Comparison of ENCODE assay signal across 19 cellular contexts in the genomic region with DNA sequence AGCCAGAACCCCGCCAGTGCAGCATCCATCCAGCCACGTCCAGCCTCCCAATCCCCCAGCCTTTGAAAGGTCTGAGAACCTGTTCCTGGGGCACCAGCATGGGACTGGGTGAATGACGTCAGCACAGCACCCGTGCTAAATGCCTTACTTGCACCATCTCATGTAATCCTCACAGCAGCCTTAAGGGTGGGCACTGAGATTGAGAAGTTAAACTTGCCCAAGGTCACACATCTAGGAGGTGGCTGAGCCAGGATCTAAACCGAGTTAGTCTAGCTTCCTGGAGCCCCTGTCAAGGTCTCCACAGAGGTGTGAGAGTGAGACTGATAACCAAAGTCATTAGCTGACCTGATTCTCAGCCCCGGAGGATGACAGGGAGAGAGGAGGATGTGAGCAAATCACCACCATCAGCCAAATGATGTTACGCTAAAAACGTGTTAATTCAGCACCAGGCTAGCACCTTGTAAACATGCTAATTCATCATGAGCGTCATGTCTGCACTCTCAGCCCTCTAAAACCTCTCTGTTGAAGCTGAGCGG. TPM values are rescaled to one million over a fixed set of nuclear protein-coding genes. Genes with fewer than 3 reads are reported as not detected.
A peak's percentile ranks its signal among the peaks of the same experiment; 100 is the strongest.
DNase-seq lines count a peak whose midpoint lies in the region; ATAC-seq and TF ChIP-seq lines count a peak whose summit lies in the region.
"Had no signal": no experiment of that assay in that cellular context is flagged by ENCODE, and none has a peak within 500 bp of the region (broad histone marks: within the 10 kb centered on the region; RNA-seq: fewer than 3 reads in every experiment).

No MANE protein-coding gene starts in this region.

- H3K9me3 Mint-ChIP-seq in activated T-cell treated with anti-CD3 and anti-CD28 coated beads, Interleukin-2, amount 50 U/mL, for 24 hours = no peaks in the 10 kb centered on the region
- H3K9me3 Mint-ChIP-seq in stimulated activated naive CD8-positive, alpha-beta T cell treated with anti-CD3 and anti-CD28 coated beads, Interleukin-15, Interleukin-2, amounts not matched to agents 100 ng/mL and 50 ng/mL, for 24 hours = no peaks in the 10 kb centered on the region
- H3K9me3 Mint-ChIP-seq: activated T-helper 2 cell treated with anti-CD3 and anti-CD28 coated beads, Interferon-gamma antibody, Interleukin-2, Interleukin-4, amounts not matched to agents 10 μg/mL and 5 μg/mL and 100 μg/mL, durations not matched to agents 14 hours and 24 hours and 36 hours; nephron progenitor cell; stimulated activated memory B cell treated with anti-CD40 and anti-IgM and Interleukin-4, amounts not matched to agents 10 μg/mL and 1 μg/mL and 100 μg/mL, for 72 hours had no signal

- H3K4me1 ChIP-seq in Peyer's patch (peaks cover 0 to 25% (median 4%) of the 10 kb centered on the region in 4 donors), mesendoderm (ENCODE audit: control insufficient read depth, low read depth, low read length) (no peaks in the 10 kb centered on the region), heart right ventricle (peaks cover 5 to 41% (median 33%) of the 10 kb centered on the region in 9 donors)

- H3K36me3 ChIP-seq in Peyer's patch (no peaks in the 10 kb centered on the region), mesendoderm (ENCODE audit: control insufficient read depth, insufficient read depth, low read length) (no peaks in the 10 kb centered on the region), heart right ventricle (no peaks in the 10 kb centered on the region)

- H3K36me3 Mint-ChIP-seq in activated T-cell treated with anti-CD3 and anti-CD28 coated beads, Interleukin-2, amount 50 U/mL, for 24 hours (ENCODE audit: low read depth) = peaks cover 41% of the 10 kb centered on the region
- H3K36me3 Mint-ChIP-seq in stimulated activated naive CD8-positive, alpha-beta T cell treated with anti-CD3 and anti-CD28 coated beads, Interleukin-15, Interleukin-2, amounts not matched to agents 100 ng/mL and 50 ng/mL, for 24 hours (ENCODE audit: low read depth) = peaks cover 47% of the 10 kb centered on the region
- H3K36me3 Mint-ChIP-seq: stimulated activated memory B cell treated with anti-CD40 and anti-IgM and Interleukin-4, amounts not matched to agents 10 μg/mL and 1 μg/mL and 100 μg/mL, for 72 hours had no signal

- H2BK120ac ChIP-seq in mesendoderm (ENCODE audit: low read depth, low read length) = no peak overlapping the region

- no peak overlapping the region for H3K56ac ChIP-seq in mesendoderm (ENCODE audit: low read length)

- H3K4me1 Mint-ChIP-seq in activated T-cell treated with anti-CD3 and anti-CD28 coated beads, Interleukin-2, amount 50 U/mL, for 24 hours (ENCODE audit: low read depth) = peaks cover 58% of the 10 kb centered on the region
- peaks cover 80% of the 10 kb centered on the region for H3K4me1 Mint-ChIP-seq in stimulated activated naive CD8-positive, alpha-beta T cell treated with anti-CD3 and anti-CD28 coated beads, Interleukin-15, Interleukin-2, amounts not matched to agents 100 ng/mL and 50 ng/mL, for 24 hours (ENCODE audit: low read depth)

- no peak overlapping the region for H2AK5ac ChIP-seq in mesendoderm (ENCODE audit: low read length)

- no peak overlapping the region for H3K23ac ChIP-seq in mesendoderm (ENCODE audit: low read length)

- no peak overlapping the region for H3K18ac ChIP-seq in mesendoderm (ENCODE audit: low read length)

- TF ChIP-seq CTCF in Peyer's patch (IDR thresholded peaks at IDR 0.05) (no peak), heart right ventricle (IDR thresholded peaks at IDR 0.05) (no peak)

- no peak overlapping the region for H3K4me2 ChIP-seq in mesendoderm (ENCODE audit: low read length)

- H3K9me3 ChIP-seq in Peyer's patch (no peaks in the 10 kb centered on the region), heart right ventricle (no peaks in the 10 kb centered on the region)

- no peaks in the 10 kb centered on the region for H3K79me1 ChIP-seq in mesendoderm (ENCODE audit: low read length)

- peak overlapping the region; percentile 86 for H3K4me3 Mint-ChIP-seq in activated T-cell treated with anti-CD3 and anti-CD28 coated beads, Interleukin-2, amount 50 U/mL, for 24 hours
- peak overlapping the region; percentile 97 for H3K4me3 Mint-ChIP-seq in stimulated activated naive CD8-positive, alpha-beta T cell treated with anti-CD3 and anti-CD28 coated beads, Interleukin-15, Interleukin-2, amounts not matched to agents 100 ng/mL and 50 ng/mL, for 24 hours
- H3K4me3 Mint-ChIP-seq: nephron progenitor cell; stimulated activated memory B cell treated with anti-CD40 and anti-IgM and Interleukin-4, amounts not matched to agents 10 μg/mL and 1 μg/mL and 100 μg/mL, for 72 hours had no signal

- TF ChIP-seq POLR2A in Peyer's patch (IDR thresholded peaks at IDR 0.05) = no peak

- no CpG with 5 or more reads among the region's 10 CpGs for WGBS in mesendoderm (ENCODE audit: extremely low coverage, insufficient coverage, low lambda C conversion rate)
- WGBS in heart right ventricle, 2 donors = 59 to 64% methylated on average over 10 of the region's 10 CpGs

- no peak overlapping the region for H2BK15ac ChIP-seq in mesendoderm (replicated peaks; ENCODE audit: low read depth)

- peaks cover 0 to 29% of the 10 kb centered on the region in 2 donors for H3K27me3 ChIP-seq in Peyer's patch
- peaks cover 33% of the 10 kb centered on the region for H3K27me3 ChIP-seq in mesendoderm (ENCODE audit: insufficient read depth, low read length, poor library complexity)
- H3K27me3 ChIP-seq in heart right ventricle = peaks cover 11 to 38% (median 24%) of the 10 kb centered on the region in 7 donors

- H3K4ac ChIP-seq in mesendoderm (ENCODE audit: low read depth, low read length) = no peak overlapping the region

- no peak overlapping the region for H3K4me3 ChIP-seq in Peyer's patch
- H3K4me3 ChIP-seq in mesendoderm (ENCODE audit: low read length) = no peak overlapping the region
- no peak overlapping the region for H3K4me3 ChIP-seq in heart right ventricle
- H3K4me3 ChIP-seq: GM23248, SK-N-MC had no signal

- intact Hi-C loops in heart right ventricle (cut with DNase I) = loop anchor here in 2 of 10 donors (2.0 to 10.0 kb wide), 2 partner anchors 29 to 1269 kb away; a partner anchor contains a TSS

- no peak overlapping the region for H4K5ac ChIP-seq in mesendoderm (ENCODE audit: low read length)

- no peaks in the 10 kb centered on the region for H3K79me2 ChIP-seq in mesendoderm (ENCODE audit: control insufficient read depth, insufficient read depth, low read length)

- H4K8ac ChIP-seq in mesendoderm (ENCODE audit: low read depth, low read length) = no peak overlapping the region

- H3K27me3 Mint-ChIP-seq in activated T-cell treated with anti-CD3 and anti-CD28 coated beads, Interleukin-2, amount 50 U/mL, for 24 hours = peaks cover 27% of the 10 kb centered on the region
- no peaks in the 10 kb centered on the region for H3K27me3 Mint-ChIP-seq in stimulated activated naive CD8-positive, alpha-beta T cell treated with anti-CD3 and anti-CD28 coated beads, Interleukin-15, Interleukin-2, amounts not matched to agents 100 ng/mL and 50 ng/mL, for 24 hours

- peak overlapping the region; percentile 92 for H3K27ac Mint-ChIP-seq in activated T-cell treated with anti-CD3 and anti-CD28 coated beads, Interleukin-2, amount 50 U/mL, for 24 hours
- peak overlapping the region; percentile 96 for H3K27ac Mint-ChIP-seq in stimulated activated naive CD8-positive, alpha-beta T cell treated with anti-CD3 and anti-CD28 coated beads, Interleukin-15, Interleukin-2, amounts not matched to agents 100 ng/mL and 50 ng/mL, for 24 hours
- H3K27ac Mint-ChIP-seq: activated T-helper 2 cell treated with anti-CD3 and anti-CD28 coated beads, Interferon-gamma antibody, Interleukin-2, Interleukin-4, amounts not matched to agents 10 μg/mL and 5 μg/mL and 100 μg/mL, durations not matched to agents 14 hours and 24 hours and 36 hours; nephron progenitor cell; stimulated activated memory B cell treated with anti-CD40 and anti-IgM and Interleukin-4, amounts not matched to agents 10 μg/mL and 1 μg/mL and 100 μg/mL, for 72 hours had no signal

- H2BK5ac ChIP-seq in mesendoderm (ENCODE audit: low read length) = no peak overlapping the region

- ATAC-seq in heart right ventricle = no peak
- ATAC-seq: stimulated activated memory B cell treated with anti-CD40 and anti-IgM and Interleukin-4, amounts not matched to agents 10 μg/mL and 1 μg/mL and 100 μg/mL, for 72 hours had no signal

- DNase-seq in Peyer's patch (no peak), mesendoderm (peak; percentile 91), NCI-H128 (lab: John Stamatoyannopoulos, UW; ENCODE audit: unreplicated experiment) (no peak), heart right ventricle (no peak), kidney tubule cell (ENCODE audit: low spot score) (no peak)
- peak; percentile 60 for DNase-seq in activated T-cell treated with anti-CD3 and anti-CD28 coated beads, Interleukin-2, amount 50 U/mL, for 24 hours
- DNase-seq: COR-L47, EL, GM23248, nephron progenitor cell, posterior cingulate gyrus, T-helper 9 cell had no signal

- H3K27ac ChIP-seq in Peyer's patch (peak overlapping the region in 3 of 4 donors; percentile 25 to 47 (median 43)), mesendoderm (ENCODE audit: low read depth, low read length) (no peak overlapping the region), heart right ventricle (peak overlapping the region in 1 of 10 donors; percentile 44)
- H3K27ac ChIP-seq: GM23248, SK-N-MC had no signal

- no peak overlapping the region for H3K9ac ChIP-seq in mesendoderm (ENCODE audit: low read length)
- H3K9ac ChIP-seq: GM23248 had no signal

RNA-seq across cellular contexts. Expression of a gene that starts 4.6 kb away (rescaled TPM):
- total RNA-seq in Peyer's patch = 1 to 10 TPM; 3.4 to 8.9 (median 4.8) TPM
- 0.37 TPM for polyA plus RNA-seq in mesendoderm (2013, experiment 1 of 2)
- polyA plus RNA-seq in mesendoderm (2013, experiment 2 of 2) = 0.31 TPM
- total RNA-seq in heart right ventricle = 10 to 100 TPM in 1 of 10 donors, under 1 TPM in 8, not detected in 1; 0.19 to 11.8 (median 0.48) TPM
- under 1 TPM; 0.35 to 0.73 TPM for polyA plus RNA-seq in heart right ventricle
- total RNA-seq: fibroblast of lung, skeletal muscle tissue, urinary bladder had no signal
- polyA plus RNA-seq: fibroblast of lung, GM23248 had no signal

Comparison
In these comparisons a context has a peak if more than half of its experiments do, and no peak if none do; other contexts are left out.
1. DNase-seq: peak in activated T-cell treated with anti-CD3 and anti-CD28 coated beads, Interleukin-2, amount 50 U/mL, for 24 hours (single experiment) and mesendoderm (single experiment); none in Peyer's patch (0 of 3), NCI-H128 (single experiment), heart right ventricle (0 of 2) and kidney tubule cell (single experiment).